Comparison of ENCODE assay signal across 8 cellular contexts in genomic region chr10:30433779-30434272, GRCh38. TPM values are rescaled to one million over a fixed set of nuclear protein-coding genes. Genes with fewer than 3 reads are reported as not detected.
A peak's percentile ranks its signal among the peaks of the same experiment; 100 is the strongest.
DNase-seq lines count a peak whose midpoint lies in the region; ATAC-seq and TF ChIP-seq lines count a peak whose summit lies in the region.

MAP3K8 (plus strand) TSS chr10:30434184; CDS start chr10:30438939, 4,755 bp downstream.

- TF ChIP-seq CTCF in AG04449 (IDR thresholded peaks at IDR 0.05; ENCODE audit: insufficient read depth, low read length, missing control alignments) (no peak), lower leg skin (IDR thresholded peaks at IDR 0.05) (no peak)

- peak within 1 kb of the TSS; percentile 92 for H3K4me3 Mint-ChIP-seq in activated CD4-positive, alpha-beta memory T cell treated with anti-CD3 and anti-CD28 coated beads for 36 hours

- CTCF ChIA-PET in AG04449 (lab: Yijun Ruan, JAX) = interaction anchor here (1.8 kb wide), 1 partner anchor 20 kb away, joined by 6 read pairs; no protein-coding TSS in a partner anchor
- CTCF ChIA-PET in activated CD4-positive, alpha-beta memory T cell treated with anti-CD3 and anti-CD28 coated beads for 36 hours (lab: Charles Lee) = interaction anchor here (0.9 to 3.7 kb wide), 5 partner anchors 14 to 206 kb away, joined by 3 to 18 read pairs (median 4); no protein-coding TSS in a partner anchor

- no peaks in the 10 kb centered on the region for H3K9me3 Mint-ChIP-seq in activated CD4-positive, alpha-beta memory T cell treated with anti-CD3 and anti-CD28 coated beads for 36 hours

- peak within 1 kb of the TSS; percentile 95 for H3K27ac Mint-ChIP-seq in activated CD4-positive, alpha-beta memory T cell treated with anti-CD3 and anti-CD28 coated beads for 36 hours

- peaks cover 49% of the 10 kb centered on the region for H3K4me1 Mint-ChIP-seq in activated CD4-positive, alpha-beta memory T cell treated with anti-CD3 and anti-CD28 coated beads for 36 hours (ENCODE audit: low read depth)

- no peaks in the 10 kb centered on the region for H3K27me3 Mint-ChIP-seq in activated CD4-positive, alpha-beta memory T cell treated with anti-CD3 and anti-CD28 coated beads for 36 hours

- ATAC-seq in GM18520 (IDR thresholded peaks at IDR 0.05; ENCODE audit: unreplicated experiment) (peak; percentile 49), HG03045 (IDR thresholded peaks at IDR 0.05; ENCODE audit: unreplicated experiment) (peak; percentile 67)

- 0 to 1% methylated on average over 8 to 43 of the region's 53 CpGs for WGBS in lower leg skin, 2 donors

- DNase-seq in AG04449 (ENCODE audit: low read depth, low spot score) (no peak), NCI-H510A treated with DMSO at 0.1 percent for 48 hours (lab: John Stamatoyannopoulos, UW) (peak; percentile 57), dermis microvascular lymphatic vessel endothelial cell (ENCODE audit: low read depth in 2 of 2) (peak; percentile 90 to 95), lower leg skin (ENCODE audit: low spot score in 2 of 2) (peak; percentile 92 to 98)
- DNase-seq in activated CD4-positive, alpha-beta memory T cell treated with anti-CD3 and anti-CD28 coated beads for 36 hours = peak; percentile 93
- peak; percentile 66 to 85 for DNase-seq in stimulated activated CD4-positive, alpha-beta T cell treated with anti-CD3 and anti-CD28 coated beads, Interleukin-4, amount 100 ng/mL, for 48 hours (ENCODE audit: low read depth in 2 of 2)

- H3K4me3 ChIP-seq in AG04449 (ENCODE audit: low read depth, low read length) (peak within 1 kb of the TSS; percentile 86), lower leg skin (ENCODE audit: low read depth, poor library complexity, severe bottlenecking) (peak within 1 kb of the TSS; percentile 95)

- intact Hi-C loops in activated CD4-positive, alpha-beta memory T cell treated with anti-CD3 and anti-CD28 coated beads for 36 hours (cut with micrococcal nuclease) = loop anchor here (1.0 kb wide), 2 partner anchors 16 to 267 kb away; no protein-coding TSS in a partner anchor
- intact Hi-C loops in lower leg skin (cut with DNase I; ENCODE audit: low total_unique reads) = no loop called here

- POLR2A ChIA-PET in AG04449 (lab: Yijun Ruan, JAX) = interaction anchor here (0.5 to 1.9 kb wide), 6 partner anchors 10 to 67 kb away, joined by 3 to 5 read pairs (median 4); no protein-coding TSS in a partner anchor
- POLR2A ChIA-PET in activated CD4-positive, alpha-beta memory T cell treated with anti-CD3 and anti-CD28 coated beads for 36 hours (lab: Charles Lee) = interaction anchor here (0.7 to 3.3 kb wide), 8 partner anchors 9 to 97 kb away, joined by 3 to 16 read pairs (median 4); no protein-coding TSS in a partner anchor

- peak in 1 of 2 donors; percentile 41 for TF ChIP-seq POLR2A in lower leg skin (IDR thresholded peaks at IDR 0.05)

- peaks cover 35% of the 10 kb centered on the region for H3K36me3 Mint-ChIP-seq in activated CD4-positive, alpha-beta memory T cell treated with anti-CD3 and anti-CD28 coated beads for 36 hours

RNA-seq across cellular contexts. Expression of gene MAP3K8, which starts in this region (rescaled TPM):
- 10 to 100 TPM; 36.5 to 40.6 TPM for total RNA-seq in activated CD4-positive, alpha-beta memory T cell treated with anti-CD3 and anti-CD28 coated beads for 36 hours
- total RNA-seq in dermis microvascular lymphatic vessel endothelial cell (2.3 and 4.4 TPM in 2 replicates), lower leg skin (10 to 100 TPM; 27.0 to 41.8 (median 35.5) TPM)
